In the genomic region with DNA sequence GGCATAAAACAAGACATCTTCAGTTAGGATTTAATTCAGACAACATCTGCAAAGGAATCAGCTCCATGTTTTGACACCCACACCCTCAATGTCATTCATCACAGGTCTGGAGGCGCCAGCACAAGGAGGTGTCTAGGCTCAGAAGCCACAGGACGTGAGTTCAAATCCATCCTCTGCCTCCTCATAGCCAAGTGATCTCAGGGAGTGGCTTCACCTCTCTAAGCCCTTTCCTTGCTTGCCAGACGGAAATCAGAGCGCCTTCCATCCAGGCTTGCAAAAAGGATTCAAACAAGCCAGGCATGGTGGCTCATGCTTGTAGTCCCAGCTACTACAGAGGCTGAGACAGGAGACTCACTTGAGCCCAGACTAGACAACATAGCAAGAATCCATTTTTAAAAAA, we compare ENCODE assay signal across 21 cellular contexts.
"Had no signal": no experiment of that assay in that cellular context is flagged by ENCODE, and none has a peak within 500 bp of the region (broad histone marks: within the 10 kb centered on the region; RNA-seq: fewer than 3 reads in every experiment).

No MANE protein-coding gene starts in this region.

- H3K27ac ChIP-seq: dorsolateral prefrontal cortex, lower lobe of right lung, parathyroid adenoma, prostate gland, right atrium auricular region, skin epidermis, testis, tibial artery had no signal

- H3K9me3 ChIP-seq: lower lobe of right lung, prostate gland, right atrium auricular region, testis, tibial artery had no signal

- H3K4me1 ChIP-seq: lower lobe of right lung, prostate gland, testis had no signal

- FAIRE-seq: frontal cortex had no signal

- H3K4me3 ChIP-seq: dorsolateral prefrontal cortex, lower lobe of right lung, prostate gland, right atrium auricular region, skin epidermis, testis, tibial artery had no signal

- DNase-seq: cerebellar nuclear complex; dorsolateral prefrontal cortex; effector CD4-positive, alpha-beta T cell; hypothalamus; immature natural killer cell; islet precursor cell; kidney glomerular epithelial cell; left colon; left ventricle myocardium superior; lower lobe of right lung; natural killer cell; stimulated activated CD4-positive, alpha-beta T cell treated with anti-CD3 and anti-CD28 coated beads, Interleukin-15, amount 100 ng/mL, for 24 hours; stimulated activated CD4-positive, alpha-beta T cell treated with anti-CD3 and anti-CD28 coated beads, Interleukin-2, amount 100 ng/mL, for 48 hours; stimulated activated naive B cell treated with anti-CD40 and anti-IgM and Interleukin-4, amounts not matched to agents 10 μg/mL and 1 μg/mL and 100 μg/mL, for 72 hours; testis; tibial artery had no signal

- H3K36me3 ChIP-seq: lower lobe of right lung, prostate gland, right atrium auricular region, tibial artery had no signal

- H3K27me3 ChIP-seq: dorsolateral prefrontal cortex, right atrium auricular region, testis, tibial artery had no signal
